ENCODE assay signal across 8 cellular contexts in the genomic region with DNA sequence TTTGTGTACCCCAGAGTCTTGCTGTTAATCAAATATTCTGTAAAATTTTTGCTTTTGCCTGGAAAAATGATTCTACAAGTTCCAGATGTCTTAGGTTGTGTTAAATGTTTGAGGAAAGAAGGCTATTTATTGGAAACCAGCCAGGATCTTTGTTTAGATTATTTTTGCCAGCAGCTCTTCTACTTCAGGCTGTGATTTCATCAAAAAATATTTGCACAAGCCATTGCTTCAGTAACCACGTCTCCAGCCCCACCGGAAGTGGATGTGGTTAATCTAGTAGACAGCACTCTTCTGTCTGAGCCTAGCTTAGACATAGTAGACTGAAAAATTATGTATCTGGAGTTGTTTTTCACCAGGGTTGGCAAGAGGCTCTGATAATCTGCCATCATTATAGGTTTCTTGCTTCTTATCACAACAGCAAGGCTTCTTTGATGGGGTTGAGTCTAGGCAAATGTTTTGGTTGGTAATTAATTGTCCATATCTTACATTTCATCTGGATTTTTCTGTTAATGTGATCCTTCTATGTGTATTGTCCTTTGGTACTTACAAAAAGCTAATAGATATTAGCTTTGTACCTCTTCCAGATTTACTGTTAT. TPM values are rescaled to one million over a fixed set of nuclear protein-coding genes. Genes with fewer than 3 reads are reported as not detected.
DNase-seq lines count a peak whose midpoint lies in the region; ATAC-seq, FAIRE-seq and TF ChIP-seq lines count a peak whose summit lies in the region.

No MANE protein-coding gene starts in this region.

- H2BK12ac ChIP-seq in mesenchymal stem cell (ENCODE audit: low read length in 2 of 2): no peak overlapping the region

- no peak overlapping the region for H4K91ac ChIP-seq in mesenchymal stem cell (ENCODE audit: low read length)

- no peak overlapping the region for H2BK5ac ChIP-seq in mesenchymal stem cell (ENCODE audit: low read depth, low read length, poor library complexity, severe bottlenecking)

- H3K23ac ChIP-seq in mesenchymal stem cell (ENCODE audit: low read length in 2 of 2): no peak overlapping the region

- WGBS in mesenchymal stem cell: 4% methylated on average over 2 of the region's 2 CpGs
- WGBS in stomach, 5 donors: 0 to 5% (median 1%) methylated on average over 2 of the region's 2 CpGs
- 0% methylated on average over 2 of the region's 2 CpGs for WGBS in esophagus muscularis mucosa

- no peak for TF ChIP-seq POLR2A in stomach (IDR thresholded peaks at IDR 0.05)
- TF ChIP-seq POLR2A in esophagus muscularis mucosa (IDR thresholded peaks at IDR 0.05; ENCODE audit: low read depth): no peak

- H3K79me1 ChIP-seq in mesenchymal stem cell (replicated peaks; ENCODE audit: low read length, poor library complexity, severe bottlenecking): no peaks in the 10 kb centered on the region

- H3K18ac ChIP-seq in mesenchymal stem cell (ENCODE audit: low read depth in 1 of 2, low read length in 2 of 2): no peak overlapping the region

- no peak overlapping the region for H2BK15ac ChIP-seq in mesenchymal stem cell (ENCODE audit: low read depth, poor library complexity, severe bottlenecking)

- H4K8ac ChIP-seq in mesenchymal stem cell (ENCODE audit: low read length): no peak overlapping the region

- no peak overlapping the region for H3K4me2 ChIP-seq in mesenchymal stem cell (ENCODE audit: low read length, poor library complexity, severe bottlenecking)

- peak overlapping the region; percentile 92 for H3K27ac ChIP-seq in mesenchymal stem cell (ENCODE audit: low read length, poor library complexity, severe bottlenecking)
- peak overlapping the region in 3 of 5 donors; percentile 21 to 59 (median 54) for H3K27ac ChIP-seq in stomach
- no peak overlapping the region for H3K27ac ChIP-seq in esophagus muscularis mucosa (replicated peaks in 1 of 4)

- TF ChIP-seq EP300 in stomach (IDR thresholded peaks at IDR 0.05): no peak
- no peak for TF ChIP-seq EP300 in esophagus muscularis mucosa (IDR thresholded peaks at IDR 0.05)

- peak overlapping the region; percentile 46 for H3K9ac ChIP-seq in mesenchymal stem cell (ENCODE audit: low read length)

- H3K4me1 ChIP-seq in mesenchymal stem cell (ENCODE audit: control insufficient read depth, insufficient read depth, low read depth, low read length) (no peaks in the 10 kb centered on the region), stomach (peaks cover 3 to 44% (median 7%) of the 10 kb centered on the region in 4 donors), esophagus muscularis mucosa (peaks cover 0 to 13% (median 11%) of the 10 kb centered on the region in 4 donors)

- DNase-seq in DMS53 (lab: John Stamatoyannopoulos, UW) (peak; percentile 91), HTR-8/SVneo (ENCODE audit: insufficient read length, low spot score) (peak; percentile 45), T follicular helper cell (ENCODE audit: low read depth) (peak; percentile 82), amniotic epithelial cell (ENCODE audit: low read depth) (peak; percentile 100), mesenchymal stem cell (peak; percentile 97), stomach (peak; percentile 65), esophagus muscularis mucosa (ENCODE audit: extremely low spot score) (no peak)

- H2BK120ac ChIP-seq in mesenchymal stem cell (ENCODE audit: low read depth, low read length): no peak overlapping the region

- no peaks in the 10 kb centered on the region for H3K9me3 ChIP-seq in mesenchymal stem cell (ENCODE audit: control insufficient read depth, low read length)
- H3K9me3 ChIP-seq in stomach: no peaks in the 10 kb centered on the region
- H3K9me3 ChIP-seq in esophagus muscularis mucosa: no peaks in the 10 kb centered on the region

- no peak overlapping the region for H3K4ac ChIP-seq in mesenchymal stem cell (ENCODE audit: low read depth in 1 of 2, low read length in 2 of 2)

- TF ChIP-seq CTCF in stomach (IDR thresholded peaks at IDR 0.05): no peak
- no peak for TF ChIP-seq CTCF in esophagus muscularis mucosa (IDR thresholded peaks at IDR 0.05)

- no peak overlapping the region for H2AK5ac ChIP-seq in mesenchymal stem cell (ENCODE audit: low read length, severe bottlenecking)

- no peaks in the 10 kb centered on the region for H3K36me3 ChIP-seq in mesenchymal stem cell (ENCODE audit: control insufficient read depth in 1 of 2, insufficient read depth in 2 of 2, low read depth in 1 of 2, low read length in 2 of 2)
- no peaks in the 10 kb centered on the region for H3K36me3 ChIP-seq in stomach
- no peaks in the 10 kb centered on the region for H3K36me3 ChIP-seq in esophagus muscularis mucosa

- no peaks in the 10 kb centered on the region for H3K27me3 ChIP-seq in mesenchymal stem cell (ENCODE audit: control insufficient read depth in 1 of 2, insufficient read depth in 1 of 2, low read length in 2 of 2)
- no peaks in the 10 kb centered on the region for H3K27me3 ChIP-seq in stomach
- no peaks in the 10 kb centered on the region for H3K27me3 ChIP-seq in esophagus muscularis mucosa

- H3K14ac ChIP-seq in mesenchymal stem cell (ENCODE audit: low read length in 2 of 2): no peak overlapping the region

- H3K4me3 ChIP-seq in mesenchymal stem cell (ENCODE audit: insufficient read depth in 1 of 2, low read depth in 1 of 2, low read length in 2 of 2): no peak overlapping the region
- no peak overlapping the region for H3K4me3 ChIP-seq in stomach
- H3K4me3 ChIP-seq in esophagus muscularis mucosa: no peak overlapping the region

- intact Hi-C loops in stomach (cut with DNase I; ENCODE audit: low total_unique reads) (no loop called here), esophagus muscularis mucosa (cut with DNase I) (no loop called here)

- FAIRE-seq in HTR-8/SVneo (lab: Jason Lieb, UNC): no peak

- peak; percentile 83 for ATAC-seq in GM21423 (IDR thresholded peaks at IDR 0.05; ENCODE audit: unreplicated experiment)

- no peak overlapping the region for H2AFZ ChIP-seq in mesenchymal stem cell (ENCODE audit: low read depth, low read length)

RNA-seq across cellular contexts. Expression of a gene that starts 17.1 kb away (rescaled TPM):
- 0.22 TPM for polyA plus RNA-seq in mesenchymal stem cell (2013, experiment 1 of 2)
- 0.19 TPM for polyA plus RNA-seq in mesenchymal stem cell (2013, experiment 2 of 2)
- total RNA-seq in stomach: 1 to 10 TPM in 1 of 5 donors, under 1 TPM in 1, not detected in 3; under 0.01 to 1.8 TPM
- under 1 TPM in 2 of 3 donors, not detected in 1; under 0.01 TPM for polyA plus RNA-seq in stomach
- under 1 TPM in 3 of 4 donors, not detected in 1; under 0.01 to 0.11 (median under 0.01) TPM for total RNA-seq in esophagus muscularis mucosa

RNA-seq across cellular contexts. Expression of a gene that starts 17.3 kb away (rescaled TPM):
- 78.3 TPM for polyA plus RNA-seq in mesenchymal stem cell (2013, experiment 1 of 2)
- polyA plus RNA-seq in mesenchymal stem cell (2013, experiment 2 of 2): 83.7 TPM
- 10 to 100 TPM in 3 of 5 donors, 1 to 10 TPM in 1, under 1 TPM in 1; 0.87 to 49.9 (median 16.5) TPM for total RNA-seq in stomach
- 10 to 100 TPM in 2 of 3 donors, 1 to 10 TPM in 1; 9.6 to 17.1 (median 11.6) TPM for polyA plus RNA-seq in stomach
- total RNA-seq in esophagus muscularis mucosa: 10 to 100 TPM; 24.9 to 31.1 (median 28.5) TPM

Comparison
In these comparisons a context has a peak if more than half of its experiments do, and no peak if none do; other contexts are left out.
1. H3K27ac ChIP-seq: peak in mesenchymal stem cell (single experiment) and stomach (3 of 5); none in esophagus muscularis mucosa (0 of 4).